Comparison of ENCODE assay signal across 14 cellular contexts in genomic region chr1:10697621-10698160, GRCh38.
"Had no signal": no experiment of that assay in that cellular context is flagged by ENCODE, and none has a peak within 500 bp of the region (broad histone marks: within the 10 kb centered on the region; RNA-seq: fewer than 3 reads in every experiment).

No MANE protein-coding gene starts in this region.

- H3K9me3 ChIP-seq: gastroesophageal sphincter, heart right ventricle, right atrium auricular region, testis, upper lobe of right lung had no signal

- FAIRE-seq: astrocyte had no signal

- ATAC-seq: gastroesophageal sphincter, left lobe of liver, upper lobe of right lung had no signal

- DNase-seq: activated CD4-positive, alpha-beta T cell treated with anti-CD3 and anti-CD28 coated beads, Interleukin-2, amount 50 U/mL, for 1 hour; erythroblast; heart right ventricle; islet precursor cell; posterior cingulate gyrus; testis; upper lobe of right lung had no signal

- H3K4me3 ChIP-seq: cardiac muscle cell, gastroesophageal sphincter, heart right ventricle, right atrium auricular region, testis, upper lobe of right lung had no signal

- H3K27ac ChIP-seq: cardiac muscle cell, gastroesophageal sphincter, testis, upper lobe of right lung had no signal

- H3K27ac Mint-ChIP-seq: activated T-helper 17 cell treated with anti-CD3 and anti-CD28 coated beads, Interleukin-2, amount 50 U/mL, for 72 hours; stimulated activated naive CD8-positive, alpha-beta T cell treated with anti-CD3 and anti-CD28 coated beads, Interleukin-15, Interleukin-2, amounts not matched to agents 100 ng/mL and 50 ng/mL, for 24 hours had no signal

- H3K36me3 ChIP-seq: cardiac muscle cell, gastroesophageal sphincter, heart right ventricle, right atrium auricular region, upper lobe of right lung had no signal

- H3K9me3 Mint-ChIP-seq: activated T-helper 17 cell treated with anti-CD3 and anti-CD28 coated beads, Interleukin-2, amount 50 U/mL, for 72 hours; stimulated activated naive CD8-positive, alpha-beta T cell treated with anti-CD3 and anti-CD28 coated beads, Interleukin-15, Interleukin-2, amounts not matched to agents 100 ng/mL and 50 ng/mL, for 24 hours had no signal

- H3K27me3 ChIP-seq: cardiac muscle cell, gastroesophageal sphincter, right atrium auricular region, testis, upper lobe of right lung had no signal

- H3K4me3 Mint-ChIP-seq: activated T-helper 17 cell treated with anti-CD3 and anti-CD28 coated beads, Interleukin-2, amount 50 U/mL, for 72 hours; stimulated activated naive CD8-positive, alpha-beta T cell treated with anti-CD3 and anti-CD28 coated beads, Interleukin-15, Interleukin-2, amounts not matched to agents 100 ng/mL and 50 ng/mL, for 24 hours had no signal
